ENCODE assay signal across 21 cellular contexts in the genomic region with DNA sequence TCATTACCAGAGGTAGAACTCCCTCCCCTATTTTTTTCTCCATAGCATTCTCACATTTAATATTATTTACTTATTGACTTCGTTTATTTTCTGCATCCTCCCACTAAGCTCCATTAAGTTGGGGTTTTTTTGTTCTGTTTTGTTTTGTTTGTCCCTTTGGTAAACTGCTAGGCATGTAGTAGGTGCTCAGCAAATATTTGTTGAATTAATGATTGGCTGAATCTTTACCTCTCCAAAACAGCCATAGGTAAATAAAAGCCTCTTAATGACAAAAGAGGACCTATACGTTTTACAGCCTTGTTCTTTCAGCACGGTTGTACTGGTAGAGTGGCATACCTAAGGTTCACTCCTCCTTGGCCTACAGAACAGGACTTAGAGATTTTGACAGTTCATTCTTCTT. TPM values are rescaled to one million over a fixed set of nuclear protein-coding genes. Genes with fewer than 3 reads are reported as not detected.
DNase-seq lines count a peak whose midpoint lies in the region; ATAC-seq, FAIRE-seq and TF ChIP-seq lines count a peak whose summit lies in the region.
"Had no signal": no experiment of that assay in that cellular context is flagged by ENCODE, and none has a peak within 500 bp of the region (broad histone marks: within the 10 kb centered on the region; RNA-seq: fewer than 3 reads in every experiment).

No MANE protein-coding gene starts in this region.

- 85% methylated on average over 3 of the region's 3 CpGs for WGBS in HepG2 (ENCODE audit: low lambda C conversion rate)
- WGBS in right lobe of liver (ENCODE audit: insufficient coverage, low coverage, low lambda C conversion rate, missing lambda C conversion rate): 92% methylated on average over 3 of the region's 3 CpGs

- DNase-seq in DMS53 (lab: John Stamatoyannopoulos, UW): peak; percentile 32
- DNase-seq in DMS53 treated with DMSO at 0.1 percent for 48 hours (lab: John Stamatoyannopoulos, UW; ENCODE audit: unreplicated experiment): no peak
- no peak for DNase-seq in HepG2 (ENCODE audit: low spot score)
- DNase-seq in right lobe of liver: no peak
- DNase-seq in T-helper 17 cell: no peak
- DNase-seq: Caco-2; CD4-positive, CD25-positive, alpha-beta regulatory T cell; CD8-positive, alpha-beta T cell; DMS153; DMS79 treated with DMSO at 0.1 percent for 48 hours; GF-D8; GOT3; HFFc6 had no signal

- H3K4me2 ChIP-seq in HepG2 (ENCODE audit: low read depth, low read length): no peak overlapping the region
- H3K4me2 ChIP-seq: BLaER1 had no signal

- no peak overlapping the region for H3K4me3 Mint-ChIP-seq in T-helper 17 cell
- H3K4me3 Mint-ChIP-seq: B cell; CD4-positive, CD25-positive, alpha-beta regulatory T cell; CD8-positive, alpha-beta T cell; HFFc6 had no signal

- H3K27me3 ChIP-seq in HepG2 (ENCODE audit: control insufficient read depth in 1 of 2, insufficient read depth in 2 of 2, low read length in 2 of 2): no peaks in the 10 kb centered on the region
- no peaks in the 10 kb centered on the region for H3K27me3 ChIP-seq in right lobe of liver
- H3K27me3 ChIP-seq: BLaER1 had no signal

- POLR2A ChIA-PET in HepG2 (lab: Yijun Ruan, JAX): no interaction called here

- H3K4me1 ChIP-seq in HepG2 (ENCODE audit: insufficient read depth, low read length) (no peaks in the 10 kb centered on the region), right lobe of liver (no peaks in the 10 kb centered on the region)
- H3K4me1 ChIP-seq: BLaER1, Caco-2, HAP-1 had no signal

- intact Hi-C loops in HepG2 (cut with micrococcal nuclease; ENCODE audit: unreplicated experiment) (no loop called here), right lobe of liver (cut with DNase I) (no loop called here)

- TF ChIP-seq POLR2A in HepG2 (IDR thresholded peaks at IDR 0.05; ENCODE audit: insufficient read depth in 1 of 2, low read depth in 2 of 2, low read length in 2 of 2): no peak
- no peak for TF ChIP-seq POLR2A in right lobe of liver (IDR thresholded peaks at IDR 0.05)

- no peak for TF ChIP-seq RAD21 in HepG2 (CRISPR knock-in tag; IDR thresholded peaks at IDR 0.05)

- no TSS peak for BruUV-seq in HepG2 (replicated peaks; lab: Mats Ljungman, UMichigan)

- H3K27ac ChIP-seq in HepG2 (ENCODE audit: extremely low read length, insufficient read depth, low read length) (no peak overlapping the region), right lobe of liver (no peak overlapping the region)
- H3K27ac ChIP-seq: 22Rv1, BLaER1 had no signal

- no peak overlapping the region for H3K9ac ChIP-seq in HepG2 (ENCODE audit: insufficient read depth, low read depth, low read length)
- H3K9ac ChIP-seq: BLaER1 had no signal

- H3K36me3 Mint-ChIP-seq in T-helper 17 cell (ENCODE audit: low read depth): peaks cover 14% of the 10 kb centered on the region

- H3K36me3 ChIP-seq in HepG2 (replicated peaks in 1 of 2; ENCODE audit: control insufficient read depth in 1 of 2, insufficient read depth in 2 of 2, low read length in 2 of 2) (peaks cover 3 to 7% of the 10 kb centered on the region in 2 experiments; a peak in 1 of 5 replicates), right lobe of liver (no peaks in the 10 kb centered on the region)
- H3K36me3 ChIP-seq: HAP-1 had no signal

- H3K4me3 ChIP-seq in HepG2 (replicated peaks in 1 of 3; ENCODE audit: insufficient read depth in 1 of 3, low read depth in 2 of 3, low read length in 3 of 3): no peak overlapping the region
- H3K4me3 ChIP-seq in right lobe of liver: no peak overlapping the region
- H3K4me3 ChIP-seq: BLaER1, HAP-1 had no signal

- in situ Hi-C loops in HepG2 (cut with HindIII; ENCODE audit: extremely low pct_ligation_motif_present, low pct_unique_long_range_greater_than_20kb): no loop called here

- ATAC-seq in HepG2 (no peak), right lobe of liver (no peak), T-helper 17 cell (no peak), HG03439 (IDR thresholded peaks at IDR 0.05; ENCODE audit: unreplicated experiment) (no peak)
- ATAC-seq: CD8-positive, alpha-beta T cell had no signal

- CTCF ChIA-PET in HepG2 (lab: Yijun Ruan, JAX; ENCODE audit: low intra/inter-chr PET ratio, low total read pairs): no interaction called here

- H3K79me2 ChIP-seq in HepG2 (ENCODE audit: insufficient read depth, low read length): no peaks in the 10 kb centered on the region

- H3K27ac Mint-ChIP-seq in T-helper 17 cell: peak overlapping the region; percentile 1
- H3K27ac Mint-ChIP-seq: B cell; CD4-positive, CD25-positive, alpha-beta regulatory T cell; CD8-positive, alpha-beta T cell; HFFc6 had no signal

- H3K9me3 ChIP-seq in HepG2 (ENCODE audit: low read length): no peaks in the 10 kb centered on the region
- no peaks in the 10 kb centered on the region for H3K9me3 ChIP-seq in right lobe of liver
- no peaks in the 10 kb centered on the region for H3K9me3 ChIP-seq in T-helper 17 cell (ENCODE audit: control insufficient read depth, low read length, poor library complexity, severe bottlenecking)
- H3K9me3 ChIP-seq: HAP-1 had no signal

- FAIRE-seq in HepG2 (lab: Jason Lieb, UNC): no peak
- FAIRE-seq: A204.1, GM12892, H54 had no signal

- peaks cover 22% of the 10 kb centered on the region for H3K4me1 Mint-ChIP-seq in T-helper 17 cell
- H3K4me1 Mint-ChIP-seq: B cell had no signal

- H2AFZ ChIP-seq in HepG2 (ENCODE audit: low read length): no peak overlapping the region

- no peak for TF ChIP-seq CTCF in HepG2 (CRISPR knock-in tag; IDR thresholded peaks at IDR 0.05)
- TF ChIP-seq CTCF in right lobe of liver (IDR thresholded peaks at IDR 0.05): no peak

- no peaks in the 10 kb centered on the region for H4K20me1 ChIP-seq in HepG2 (ENCODE audit: insufficient read depth, low read length)
- H4K20me1 ChIP-seq: BLaER1 had no signal

- H3K27me3 Mint-ChIP-seq in T-helper 17 cell: no peaks in the 10 kb centered on the region
- H3K27me3 Mint-ChIP-seq: B cell; CD4-positive, CD25-positive, alpha-beta regulatory T cell had no signal

- TF ChIP-seq EP300 in HepG2 (IDR thresholded peaks at IDR 0.05; ENCODE audit: low read depth in 2 of 2, low read length in 2 of 2) (no peak), HepG2 (CRISPR knock-in tag; IDR thresholded peaks at IDR 0.05; ENCODE audit: borderline replicate concordance) (no peak)

TF ChIP-seq in HepG2, 621 proteins besides CTCF, POLR2A, EP300 and RAD21:
- no peak for TF ChIP-seq TCF7 (IDR thresholded peaks at IDR 0.05; ENCODE audit: low read depth)
- TF ChIP-seq ZNF24 (IDR thresholded peaks at IDR 0.05): peak; percentile 64; the same call in 1 of the 2 replicates
TF ChIP-seq in HepG2: peak in this region for 1.

RNA-seq across cellular contexts. Expression of gene PRORP, which starts 52.0 kb away (rescaled TPM):
- 88.7 and 131 TPM in 2 replicates for total RNA-seq in HepG2 (2016; rRNA removed; fragmentation: Illumina TruSeq; extraction: Trizol)
- 13.8 and 16.8 TPM in 2 replicates for total RNA-seq in HepG2 (2016; cell fraction: cytosol; rRNA removed; fragmentation: Illumina TruSeq; extraction: Trizol; ENCODE audit: low read depth)
- 92.4 and 130 TPM in 2 replicates for total RNA-seq in HepG2 (2016; cell fraction: insoluble cytoplasmic fraction; rRNA removed; fragmentation: Illumina TruSeq; extraction: Trizol)
- 35.4 and 42.4 TPM in 2 replicates for total RNA-seq in HepG2 (2016; cell fraction: membrane; rRNA removed; fragmentation: Illumina TruSeq; extraction: Trizol)
- 90.7 and 94.1 TPM in 2 replicates for total RNA-seq in HepG2 (2016; cell fraction: nucleus; rRNA removed; fragmentation: Illumina TruSeq; extraction: Trizol)
- 39.5 and 48.9 TPM in 2 replicates for polyA plus RNA-seq in HepG2 (2011; rRNA removed)
- polyA plus RNA-seq in HepG2 (2011; cell fraction: cytosol; rRNA removed): 31.7 and 35.0 TPM in 2 replicates
- 48.8 and 58.1 TPM in 2 replicates for polyA plus RNA-seq in HepG2 (2011; cell fraction: nucleus; rRNA removed)
- 28.3 and 37.5 TPM in 2 replicates for polyA plus RNA-seq in HepG2 (2012)
- polyA plus RNA-seq in HepG2 (2016; cell fraction: cytosol; fragmentation: Illumina TruSeq; extraction: Trizol; ENCODE audit: low read depth): 19.5 and 19.9 TPM in 2 replicates
- 109 and 122 TPM in 2 replicates for polyA plus RNA-seq in HepG2 (2016; cell fraction: insoluble cytoplasmic fraction; fragmentation: Illumina TruSeq; extraction: Trizol; ENCODE audit: low read depth)
- polyA plus RNA-seq in HepG2 (2016; cell fraction: membrane; fragmentation: Illumina TruSeq; extraction: Trizol; ENCODE audit: low read depth): 35.4 and 36.9 TPM in 2 replicates
- 57.9 and 59.7 TPM in 2 replicates for polyA plus RNA-seq in HepG2 (2016; cell fraction: nucleus; fragmentation: Illumina TruSeq; extraction: Trizol; ENCODE audit: insufficient read depth, low read depth)
- 52.8 and 83.3 TPM in 2 replicates for polyA minus RNA-seq in HepG2 (2011; rRNA and poly(A)+ RNA removed; ENCODE audit: low replicate concordance)
- polyA minus RNA-seq in HepG2 (2011; cell fraction: cytosol; rRNA and poly(A)+ RNA removed): 20.3 and 21.2 TPM in 2 replicates
- 93.3 and 97.1 TPM in 2 replicates for polyA minus RNA-seq in HepG2 (2011; cell fraction: nucleus; rRNA and poly(A)+ RNA removed)
- 10 to 100 TPM; 15.2 to 22.2 (median 19.7) TPM for total RNA-seq in right lobe of liver
- 10 to 100 TPM; 42.5 to 43.6 TPM for total RNA-seq in T-helper 17 cell

RNA-seq across cellular contexts. Expression of gene PPP2R3C, which starts 52.6 kb away (rescaled TPM):
- total RNA-seq in HepG2 (2016; rRNA removed; fragmentation: Illumina TruSeq; extraction: Trizol) (102 and 140 TPM in 2 replicates), right lobe of liver (10 to 100 TPM in 2 of 6 experiments, 1 to 10 TPM in 4; 6.8 to 15.6 (median 9.4) TPM), T-helper 17 cell (10 to 100 TPM; 37.7 to 41.7 TPM)
- 67.2 and 69.3 TPM in 2 replicates for total RNA-seq in HepG2 (2016; cell fraction: cytosol; rRNA removed; fragmentation: Illumina TruSeq; extraction: Trizol; ENCODE audit: low read depth)
- total RNA-seq in HepG2 (2016; cell fraction: insoluble cytoplasmic fraction; rRNA removed; fragmentation: Illumina TruSeq; extraction: Trizol): 103 and 132 TPM in 2 replicates
- 98.3 and 109 TPM in 2 replicates for total RNA-seq in HepG2 (2016; cell fraction: membrane; rRNA removed; fragmentation: Illumina TruSeq; extraction: Trizol)
- 70.1 and 86.0 TPM in 2 replicates for total RNA-seq in HepG2 (2016; cell fraction: nucleus; rRNA removed; fragmentation: Illumina TruSeq; extraction: Trizol)
- 49.5 and 63.4 TPM in 2 replicates for polyA plus RNA-seq in HepG2 (2011; rRNA removed)
- polyA plus RNA-seq in HepG2 (2011; cell fraction: cytosol; rRNA removed): 18.2 and 27.5 TPM in 2 replicates
- 44.1 and 44.3 TPM in 2 replicates for polyA plus RNA-seq in HepG2 (2011; cell fraction: nucleus; rRNA removed)
- 81.6 and 81.7 TPM in 2 replicates for polyA plus RNA-seq in HepG2 (2012)
- polyA plus RNA-seq in HepG2 (2016; cell fraction: cytosol; fragmentation: Illumina TruSeq; extraction: Trizol; ENCODE audit: low read depth): 47.5 and 54.1 TPM in 2 replicates
- 104 and 106 TPM in 2 replicates for polyA plus RNA-seq in HepG2 (2016; cell fraction: insoluble cytoplasmic fraction; fragmentation: Illumina TruSeq; extraction: Trizol; ENCODE audit: low read depth)
- 73.5 and 78.8 TPM in 2 replicates for polyA plus RNA-seq in HepG2 (2016; cell fraction: membrane; fragmentation: Illumina TruSeq; extraction: Trizol; ENCODE audit: low read depth)
- 113 and 121 TPM in 2 replicates for polyA plus RNA-seq in HepG2 (2016; cell fraction: nucleus; fragmentation: Illumina TruSeq; extraction: Trizol; ENCODE audit: insufficient read depth, low read depth)
- 10.0 and 16.5 TPM in 2 replicates for polyA minus RNA-seq in HepG2 (2011; rRNA and poly(A)+ RNA removed; ENCODE audit: low replicate concordance)
- polyA minus RNA-seq in HepG2 (2011; cell fraction: cytosol; rRNA and poly(A)+ RNA removed): 18.3 and 22.6 TPM in 2 replicates
- 63.3 and 75.2 TPM in 2 replicates for polyA minus RNA-seq in HepG2 (2011; cell fraction: nucleus; rRNA and poly(A)+ RNA removed)
